ENCODE assay signal across 19 cellular contexts in the genomic region with DNA sequence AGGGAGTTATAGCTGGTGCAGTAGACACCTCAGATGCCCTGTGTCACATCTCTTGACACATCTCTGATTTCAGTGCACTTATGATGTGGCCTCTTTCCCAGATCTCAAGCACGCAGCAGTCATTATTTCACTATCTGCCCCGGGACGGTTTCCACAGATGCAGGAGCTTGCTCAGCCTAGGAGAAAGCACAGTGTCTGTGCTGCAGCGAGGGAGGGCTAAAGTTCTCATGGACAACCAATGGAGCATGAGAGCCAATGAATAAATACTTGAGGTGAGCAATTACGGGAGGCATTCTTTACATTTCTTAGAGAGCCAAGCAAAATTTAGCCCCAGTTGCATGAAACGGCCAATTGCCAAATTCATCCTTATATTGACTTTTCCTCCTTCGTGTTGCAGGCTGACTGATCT. TPM values are rescaled to one million over a fixed set of nuclear protein-coding genes. Genes with fewer than 3 reads are reported as not detected.
A peak's percentile ranks its signal among the peaks of the same experiment; 100 is the strongest.
DNase-seq lines count a peak whose midpoint lies in the region; ATAC-seq and TF ChIP-seq lines count a peak whose summit lies in the region.
"Had no signal": no experiment of that assay in that cellular context is flagged by ENCODE, and none has a peak within 500 bp of the region (broad histone marks: within the 10 kb centered on the region; RNA-seq: fewer than 3 reads in every experiment).

No MANE protein-coding gene starts in this region.

- CTCF ChIA-PET in CD4-positive, alpha-beta memory T cell (lab: Charles Lee; ENCODE audit: partially characterized antibody) = no interaction called here

- H3K79me2 ChIP-seq in mesendoderm (ENCODE audit: control insufficient read depth, insufficient read depth, low read length) = no peaks in the 10 kb centered on the region

- H3K4me3 ChIP-seq in left ventricle myocardium inferior (no peak overlapping the region), mesendoderm (ENCODE audit: low read length) (no peak overlapping the region), thyroid gland (replicated peaks in 1 of 3) (no peak overlapping the region), BE2C (ENCODE audit: low read depth, low read length) (no peak overlapping the region)
- no peak overlapping the region for H3K4me3 ChIP-seq in CD4-positive, alpha-beta memory T cell (ENCODE audit: low read length in 2 of 2)

- no peak overlapping the region for H3K27ac ChIP-seq in left ventricle myocardium inferior (replicated peaks)
- no peak overlapping the region for H3K27ac ChIP-seq in mesendoderm (ENCODE audit: low read depth, low read length)
- peak overlapping the region in 2 of 3 donors; percentile 3 to 8 for H3K27ac ChIP-seq in thyroid gland
- H3K27ac ChIP-seq in CD4-positive, alpha-beta memory T cell (ENCODE audit: low read depth, low read length) = no peak overlapping the region
- H3K27ac ChIP-seq: KMS-11 had no signal

- H3K4ac ChIP-seq in mesendoderm (ENCODE audit: low read depth, low read length) = no peak overlapping the region

- no peaks in the 10 kb centered on the region for H3K27me3 Mint-ChIP-seq in CD4-positive, alpha-beta memory T cell
- H3K27me3 Mint-ChIP-seq: CD4-positive, CD25-positive, alpha-beta regulatory T cell had no signal

- peaks cover 4% of the 10 kb centered on the region for H3K36me3 ChIP-seq in left ventricle myocardium inferior
- H3K36me3 ChIP-seq in mesendoderm (ENCODE audit: control insufficient read depth, insufficient read depth, low read length) = no peaks in the 10 kb centered on the region
- no peaks in the 10 kb centered on the region for H3K36me3 ChIP-seq in thyroid gland
- no peaks in the 10 kb centered on the region for H3K36me3 ChIP-seq in CD4-positive, alpha-beta memory T cell (ENCODE audit: insufficient read depth, low read length)
- H3K36me3 ChIP-seq in BE2C = no peaks in the 10 kb centered on the region

- H2BK120ac ChIP-seq in mesendoderm (ENCODE audit: low read depth, low read length) = no peak overlapping the region

- no CpG with 5 or more reads among the region's 7 CpGs for WGBS in mesendoderm (ENCODE audit: extremely low coverage, insufficient coverage, low lambda C conversion rate)
- 35 to 57% methylated on average over 7 of the region's 7 CpGs for WGBS in thyroid gland, 2 donors

- H3K56ac ChIP-seq in mesendoderm (ENCODE audit: low read length) = no peak overlapping the region

- no peak overlapping the region for H2BK5ac ChIP-seq in mesendoderm (ENCODE audit: low read length)

- no peak overlapping the region for H4K8ac ChIP-seq in mesendoderm (ENCODE audit: low read depth, low read length)

- TF ChIP-seq POLR2A in thyroid gland (IDR thresholded peaks at IDR 0.05) = no peak

- H2BK15ac ChIP-seq in mesendoderm (replicated peaks; ENCODE audit: low read depth) = no peak overlapping the region

- peak; percentile 16 to 59 for ATAC-seq in left cardiac atrium
- no peak for ATAC-seq in GM21619 (IDR thresholded peaks at IDR 0.05; ENCODE audit: unreplicated experiment)

- POLR2A ChIA-PET in CD4-positive, alpha-beta memory T cell (lab: Charles Lee; ENCODE audit: partially characterized antibody) = no interaction called here

- intact Hi-C loops in left cardiac atrium (cut with DNase I) (no loop called here), left ventricle myocardium inferior (cut with micrococcal nuclease) (loop anchor here (10.0 kb wide), 1 partner anchor 122 kb away; no protein-coding TSS in a partner anchor), thyroid gland (cut with DNase I) (no loop called here)
- intact Hi-C loops in CD4-positive, alpha-beta memory T cell (cut with micrococcal nuclease) = no loop called here

- H3K4me3 Mint-ChIP-seq in CD4-positive, alpha-beta memory T cell = no peak overlapping the region
- H3K4me3 Mint-ChIP-seq: CD4-positive, CD25-positive, alpha-beta regulatory T cell; HFFc6 had no signal

- H3K27me3 ChIP-seq in left ventricle myocardium inferior (ENCODE audit: low read depth) = no peaks in the 10 kb centered on the region
- H3K27me3 ChIP-seq in mesendoderm (ENCODE audit: insufficient read depth, low read length, poor library complexity) = no peaks in the 10 kb centered on the region
- H3K27me3 ChIP-seq in thyroid gland = no peaks in the 10 kb centered on the region
- no peaks in the 10 kb centered on the region for H3K27me3 ChIP-seq in CD4-positive, alpha-beta memory T cell (ENCODE audit: insufficient read depth, low read length)
- H3K27me3 ChIP-seq in BE2C = no peaks in the 10 kb centered on the region

- H4K5ac ChIP-seq in mesendoderm (ENCODE audit: low read length) = no peak overlapping the region

- no peaks in the 10 kb centered on the region for H3K9me3 Mint-ChIP-seq in CD4-positive, alpha-beta memory T cell
- H3K9me3 Mint-ChIP-seq: CD4-positive, CD25-positive, alpha-beta regulatory T cell; HFFc6 had no signal

- no peaks in the 10 kb centered on the region for H3K79me1 ChIP-seq in mesendoderm (ENCODE audit: low read length)

- H3K9ac ChIP-seq in mesendoderm (ENCODE audit: low read length) = no peak overlapping the region
- H3K9ac ChIP-seq: KMS-11 had no signal

- H2AK5ac ChIP-seq in mesendoderm (ENCODE audit: low read length) = no peak overlapping the region

- H3K4me1 ChIP-seq in left ventricle myocardium inferior (peaks cover 61% of the 10 kb centered on the region), mesendoderm (ENCODE audit: control insufficient read depth, low read depth, low read length) (no peaks in the 10 kb centered on the region), thyroid gland (peaks cover 53 to 81% of the 10 kb centered on the region in 2 donors), BE2C (peaks cover 2% of the 10 kb centered on the region)
- H3K4me1 ChIP-seq in CD4-positive, alpha-beta memory T cell (ENCODE audit: insufficient read depth, low read length) = no peaks in the 10 kb centered on the region

- H3K4me2 ChIP-seq in mesendoderm (ENCODE audit: low read length) = no peak overlapping the region
- H3K4me2 ChIP-seq: KMS-11 had no signal

- H3K18ac ChIP-seq in mesendoderm (ENCODE audit: low read length) = no peak overlapping the region

- no peaks in the 10 kb centered on the region for H3K4me1 Mint-ChIP-seq in CD4-positive, alpha-beta memory T cell
- H3K4me1 Mint-ChIP-seq: CD4-positive, CD25-positive, alpha-beta regulatory T cell had no signal

- H3K9me3 ChIP-seq in left ventricle myocardium inferior (replicated peaks) (no peaks in the 10 kb centered on the region), thyroid gland (no peaks in the 10 kb centered on the region), BE2C (0 out of 2 replicates have a peak, but pooled peaks cover 3% of the 10 kb centered on the region)
- H3K9me3 ChIP-seq in CD4-positive, alpha-beta memory T cell (ENCODE audit: control insufficient read depth in 1 of 2, low read length in 2 of 2) = no peaks in the 10 kb centered on the region

- H3K27ac Mint-ChIP-seq in CD4-positive, alpha-beta memory T cell = no peak overlapping the region
- H3K27ac Mint-ChIP-seq: CD4-positive, CD25-positive, alpha-beta regulatory T cell; HFFc6 had no signal

- no peak overlapping the region for H3K23ac ChIP-seq in mesendoderm (ENCODE audit: low read length)

- peaks cover 13 to 28% of the 10 kb centered on the region in 2 donors for H3K36me3 Mint-ChIP-seq in CD4-positive, alpha-beta memory T cell

- TF ChIP-seq CTCF in left ventricle myocardium inferior (IDR thresholded peaks at IDR 0.05; ENCODE audit: borderline replicate concordance) = no peak
- no peak for TF ChIP-seq CTCF in thyroid gland (IDR thresholded peaks at IDR 0.05)
- TF ChIP-seq CTCF in BE2C (IDR thresholded peaks at IDR 0.05; ENCODE audit: low read depth, low read length) = no peak

- DNase-seq in left cardiac atrium (no peak), left ventricle myocardium inferior (no peak), glomerular visceral epithelial cell (ENCODE audit: extremely low spot score) (peak; percentile 9), mesendoderm (peak; percentile 44), thyroid gland (peak in 1 of 2 donors; percentile 27), BE2C (no peak)
- no peak for DNase-seq in CD4-positive, alpha-beta memory T cell
- DNase-seq: CD4-positive, CD25-positive, alpha-beta regulatory T cell; GF-D8; HFFc6; NCI-H1092; NCI-H187; NCI-H774; SHP77 had no signal

RNA-seq across cellular contexts. Expression of gene MOB3B, which starts 7.4 kb away (rescaled TPM):
- total RNA-seq in left cardiac atrium = 1 to 10 TPM; 1.2 to 1.6 TPM
- 2.1 TPM for total RNA-seq in left ventricle myocardium inferior
- polyA plus RNA-seq in mesendoderm (2013, experiment 1 of 2) = 5.9 TPM
- 6.1 TPM for polyA plus RNA-seq in mesendoderm (2013, experiment 2 of 2)
- 10 to 100 TPM in 3 of 4 donors, 1 to 10 TPM in 1; 9.8 to 17.6 (median 14.6) TPM for total RNA-seq in thyroid gland
- total RNA-seq in CD4-positive, alpha-beta memory T cell = under 1 TPM; 0.53 to 0.64 TPM
- under 1 TPM; 0.05 to 0.16 TPM for polyA plus RNA-seq in CD4-positive, alpha-beta memory T cell
- 0.49 TPM for polyA plus RNA-seq in BE2C (2012; ENCODE audit: insufficient read depth, insufficient read length, low read depth)
- total RNA-seq: HFFc6 had no signal

RNA-seq across cellular contexts. Expression of gene IFNK, which starts 12.9 kb away (rescaled TPM):
- total RNA-seq in left cardiac atrium (not detected), left ventricle myocardium inferior (not detected), thyroid gland (not detected)
- polyA plus RNA-seq in mesendoderm (2013, experiment 1 of 2) = not detected
- polyA plus RNA-seq in mesendoderm (2013, experiment 2 of 2) = not detected
- not detected for total RNA-seq in CD4-positive, alpha-beta memory T cell
- not detected for polyA plus RNA-seq in CD4-positive, alpha-beta memory T cell
- not detected for polyA plus RNA-seq in BE2C (2012; ENCODE audit: insufficient read depth, insufficient read length, low read depth)
- total RNA-seq: A172; CD4-positive, CD25-positive, alpha-beta regulatory T cell; H4; HFFc6; MCF 10A had no signal
- polyA plus RNA-seq: CD4-positive, CD25-positive, alpha-beta regulatory T cell had no signal

RNA-seq across cellular contexts. Expression of gene C9orf72, which starts 36.2 kb away (rescaled TPM):
- total RNA-seq in left cardiac atrium (10 to 100 TPM; 12.8 to 15.2 TPM), left ventricle myocardium inferior (15.6 TPM), thyroid gland (10 to 100 TPM; 26.1 to 58.0 (median 49.5) TPM)
- polyA plus RNA-seq in mesendoderm (2013, experiment 1 of 2) = 8.1 TPM
- 8.6 TPM for polyA plus RNA-seq in mesendoderm (2013, experiment 2 of 2)
- total RNA-seq in CD4-positive, alpha-beta memory T cell = 10 to 100 TPM; 20.3 to 21.1 TPM
- 10 to 100 TPM in 1 of 2 donors, 1 to 10 TPM in 1; 6.5 to 16.9 TPM for polyA plus RNA-seq in CD4-positive, alpha-beta memory T cell
- 12.8 TPM for polyA plus RNA-seq in BE2C (2012; ENCODE audit: insufficient read depth, insufficient read length, low read depth)

Comparison
In these comparisons a context has a peak if more than half of its experiments do, and no peak if none do; other contexts are left out.
1. DNase-seq: peak in glomerular visceral epithelial cell (single experiment) and mesendoderm (single experiment); none in left cardiac atrium (single experiment), left ventricle myocardium inferior (single experiment), CD4-positive, alpha-beta memory T cell (0 of 5) and BE2C (single experiment).
2. H3K27ac ChIP-seq: peak in thyroid gland (2 of 3); none in left ventricle myocardium inferior (single experiment), mesendoderm (single experiment) and CD4-positive, alpha-beta memory T cell (single experiment).